ENCODE assay signal across 23 cellular contexts in genomic region chr1:36116906-36117305, GRCh38. TPM values are rescaled to one million over a fixed set of nuclear protein-coding genes. Genes with fewer than 3 reads are reported as not detected.
DNase-seq lines count a peak whose midpoint lies in the region; ATAC-seq, FAIRE-seq and TF ChIP-seq lines count a peak whose summit lies in the region.
"Had no signal": no experiment of that assay in that cellular context is flagged by ENCODE, and none has a peak within 500 bp of the region (broad histone marks: within the 10 kb centered on the region; RNA-seq: fewer than 3 reads in every experiment).

No MANE protein-coding gene starts in this region.

- H3K4me1 Mint-ChIP-seq in mesothelial cell of epicardium: peaks cover 10% of the 10 kb centered on the region
- H3K4me1 Mint-ChIP-seq in activated T-helper 2 cell treated with anti-CD3 and anti-CD28 coated beads, Interferon-gamma antibody, Interleukin-2, Interleukin-4, amounts not matched to agents 10 μg/mL and 5 μg/mL and 100 μg/mL, durations not matched to agents 14 hours and 24 hours and 36 hours (ENCODE audit: low read depth): no peaks in the 10 kb centered on the region
- H3K4me1 Mint-ChIP-seq: IgD-negative memory B cell had no signal

- DNase-seq in DMS 273 (lab: John Stamatoyannopoulos, UW; ENCODE audit: unreplicated experiment) (peak; percentile 31), DMS 273 treated with DMSO at 0.1 percent for 48 hours (lab: John Stamatoyannopoulos, UW) (no peak), ascending aorta (ENCODE audit: low spot score in 2 of 2) (no peak), mesothelial cell of epicardium (ENCODE audit: low spot score in 2 of 2, unreplicated experiment in 2 of 2) (no peak), thoracic aorta (ENCODE audit: low spot score) (no peak), GM19239 (ENCODE audit: insufficient read length, low spot score) (no peak)
- no peak for DNase-seq in activated T-helper 2 cell treated with anti-CD3 and anti-CD28 coated beads, Interferon-gamma antibody, Interleukin-2, Interleukin-4, amounts not matched to agents 10 μg/mL and 5 μg/mL and 100 μg/mL, durations not matched to agents 14 hours and 24 hours and 36 hours (ENCODE audit: low spot score)
- DNase-seq: CD8-positive, alpha-beta T cell; DMS79 treated with DMSO at 0.1 percent for 48 hours; Kasumi-1; NCI-H1105; NCI-H187; NCI-H69; SHP77 treated with DMSO at 0.1 percent for 48 hours had no signal

- H3K9me3 Mint-ChIP-seq in mesothelial cell of epicardium: no peaks in the 10 kb centered on the region
- no peaks in the 10 kb centered on the region for H3K9me3 Mint-ChIP-seq in activated T-helper 2 cell treated with anti-CD3 and anti-CD28 coated beads, Interferon-gamma antibody, Interleukin-2, Interleukin-4, amounts not matched to agents 10 μg/mL and 5 μg/mL and 100 μg/mL, durations not matched to agents 14 hours and 24 hours and 36 hours
- H3K9me3 Mint-ChIP-seq: CD8-positive, alpha-beta T cell; IgD-negative memory B cell had no signal

- ATAC-seq in thoracic aorta (ENCODE audit: insufficient number of reproducible peaks, low FRiP score, low read depth) (no peak), GM19328 (IDR thresholded peaks at IDR 0.05; ENCODE audit: unreplicated experiment) (no peak)
- ATAC-seq: CD8-positive, alpha-beta T cell had no signal

- H3K4me1 ChIP-seq in ascending aorta (peaks cover 22 to 50% of the 10 kb centered on the region in 2 donors), thoracic aorta (ENCODE audit: control insufficient read depth in 1 of 2, low read depth in 2 of 2) (peaks cover 27 to 63% of the 10 kb centered on the region in 2 donors)

- H3K27me3 Mint-ChIP-seq in mesothelial cell of epicardium (ENCODE audit: low read depth): no peaks in the 10 kb centered on the region
- H3K27me3 Mint-ChIP-seq in activated T-helper 2 cell treated with anti-CD3 and anti-CD28 coated beads, Interferon-gamma antibody, Interleukin-2, Interleukin-4, amounts not matched to agents 10 μg/mL and 5 μg/mL and 100 μg/mL, durations not matched to agents 14 hours and 24 hours and 36 hours (ENCODE audit: low read depth): peaks cover 3% of the 10 kb centered on the region
- H3K27me3 Mint-ChIP-seq: IgD-negative memory B cell had no signal

- H3K36me3 Mint-ChIP-seq in mesothelial cell of epicardium: no peaks in the 10 kb centered on the region
- H3K36me3 Mint-ChIP-seq in activated T-helper 2 cell treated with anti-CD3 and anti-CD28 coated beads, Interferon-gamma antibody, Interleukin-2, Interleukin-4, amounts not matched to agents 10 μg/mL and 5 μg/mL and 100 μg/mL, durations not matched to agents 14 hours and 24 hours and 36 hours (ENCODE audit: low read depth): no peaks in the 10 kb centered on the region
- H3K36me3 Mint-ChIP-seq: CD8-positive, alpha-beta T cell; IgD-negative memory B cell had no signal

- no peak overlapping the region for H3K4me3 Mint-ChIP-seq in mesothelial cell of epicardium
- H3K4me3 Mint-ChIP-seq in activated T-helper 2 cell treated with anti-CD3 and anti-CD28 coated beads, Interferon-gamma antibody, Interleukin-2, Interleukin-4, amounts not matched to agents 10 μg/mL and 5 μg/mL and 100 μg/mL, durations not matched to agents 14 hours and 24 hours and 36 hours (ENCODE audit: low read depth): no peak overlapping the region
- H3K4me3 Mint-ChIP-seq: CD8-positive, alpha-beta T cell; IgD-negative memory B cell had no signal

- H3K9me3 ChIP-seq in ascending aorta (no peaks in the 10 kb centered on the region), thoracic aorta (no peaks in the 10 kb centered on the region)
- H3K9me3 ChIP-seq: BLaER1 had no signal

- no peaks in the 10 kb centered on the region for H3K27me3 ChIP-seq in ascending aorta
- no peaks in the 10 kb centered on the region for H3K27me3 ChIP-seq in thoracic aorta (replicated peaks; ENCODE audit: insufficient read depth)

- TF ChIP-seq CTCF in ascending aorta (IDR thresholded peaks at IDR 0.05) (no peak), mesothelial cell of epicardium (IDR thresholded peaks at IDR 0.05; ENCODE audit: unreplicated experiment) (no peak), thoracic aorta (IDR thresholded peaks at IDR 0.05) (no peak)

- peak overlapping the region; percentile 89 to 95 for H3K27ac ChIP-seq in ascending aorta
- H3K27ac ChIP-seq in thoracic aorta: peak overlapping the region; percentile 90 to 96
- H3K27ac ChIP-seq: 22Rv1, BLaER1 had no signal

- no peak for FAIRE-seq in GM19239 (lab: Jason Lieb, UNC)
- FAIRE-seq: H54 had no signal

- H3K27ac Mint-ChIP-seq in mesothelial cell of epicardium: peak overlapping the region; percentile 49
- no peak overlapping the region for H3K27ac Mint-ChIP-seq in activated T-helper 2 cell treated with anti-CD3 and anti-CD28 coated beads, Interferon-gamma antibody, Interleukin-2, Interleukin-4, amounts not matched to agents 10 μg/mL and 5 μg/mL and 100 μg/mL, durations not matched to agents 14 hours and 24 hours and 36 hours
- H3K27ac Mint-ChIP-seq: CD8-positive, alpha-beta T cell; IgD-negative memory B cell had no signal

- intact Hi-C loops in ascending aorta (cut with DNase I): no loop called here
- intact Hi-C loops in activated T-helper 2 cell treated with anti-CD3 and anti-CD28 coated beads, Interferon-gamma antibody, Interleukin-2, Interleukin-4, amounts not matched to agents 10 μg/mL and 5 μg/mL and 100 μg/mL, durations not matched to agents 14 hours and 24 hours and 36 hours (cut with micrococcal nuclease): no loop called here

- H3K4me3 ChIP-seq in ascending aorta (no peak overlapping the region), thoracic aorta (no peak overlapping the region)
- H3K4me3 ChIP-seq: BLaER1 had no signal

- H3K36me3 ChIP-seq in ascending aorta: no peaks in the 10 kb centered on the region
- no peaks in the 10 kb centered on the region for H3K36me3 ChIP-seq in thoracic aorta
- H3K36me3 ChIP-seq: BLaER1 had no signal

RNA-seq across cellular contexts. Expression of gene COL8A2, which starts 8.1 kb away (rescaled TPM):
- total RNA-seq in ascending aorta (41.7 TPM), mesothelial cell of epicardium (9.0 to 10.5 TPM (median 10.4 TPM) in 3 replicates), thoracic aorta (100 to 1,000 TPM in 1 of 2 donors, 10 to 100 TPM in 1; 41.6 to 126 TPM)
- total RNA-seq in activated T-helper 2 cell treated with anti-CD3 and anti-CD28 coated beads, Interferon-gamma antibody, Interleukin-2, Interleukin-4, amounts not matched to agents 10 μg/mL and 5 μg/mL and 100 μg/mL, durations not matched to agents 14 hours and 24 hours and 36 hours: not detected in 2 replicates
- total RNA-seq: HT-29, OCI-LY7 had no signal

RNA-seq across cellular contexts. Expression of gene ADPRS, which starts 28.2 kb away (rescaled TPM):
- total RNA-seq in ascending aorta: 69.3 TPM
- 31.6 to 33.3 TPM (median 32.6 TPM) in 3 replicates for total RNA-seq in mesothelial cell of epicardium
- 10 to 100 TPM; 34.0 to 34.1 TPM for total RNA-seq in thoracic aorta
- total RNA-seq in activated T-helper 2 cell treated with anti-CD3 and anti-CD28 coated beads, Interferon-gamma antibody, Interleukin-2, Interleukin-4, amounts not matched to agents 10 μg/mL and 5 μg/mL and 100 μg/mL, durations not matched to agents 14 hours and 24 hours and 36 hours: 33.6 and 35.3 TPM in 2 replicates

RNA-seq across cellular contexts. Expression of gene TRAPPC3, which starts 32.4 kb away (rescaled TPM):
- total RNA-seq in ascending aorta: 52.0 TPM
- total RNA-seq in mesothelial cell of epicardium: 64.8 to 68.5 TPM (median 68.5 TPM) in 3 replicates
- total RNA-seq in thoracic aorta: 10 to 100 TPM; 78.5 to 92.3 TPM
- 68.4 and 71.5 TPM in 2 replicates for total RNA-seq in activated T-helper 2 cell treated with anti-CD3 and anti-CD28 coated beads, Interferon-gamma antibody, Interleukin-2, Interleukin-4, amounts not matched to agents 10 μg/mL and 5 μg/mL and 100 μg/mL, durations not matched to agents 14 hours and 24 hours and 36 hours

RNA-seq across cellular contexts. Expression of gene TEKT2, which starts 33.0 kb away (rescaled TPM):
- total RNA-seq in ascending aorta (not detected), mesothelial cell of epicardium (2.6 to 3.6 TPM (median 3.2 TPM) in 3 replicates), thoracic aorta (not detected)
- total RNA-seq in activated T-helper 2 cell treated with anti-CD3 and anti-CD28 coated beads, Interferon-gamma antibody, Interleukin-2, Interleukin-4, amounts not matched to agents 10 μg/mL and 5 μg/mL and 100 μg/mL, durations not matched to agents 14 hours and 24 hours and 36 hours: 0.18 and 0.21 TPM in 2 replicates
- total RNA-seq: G401, HT-29, OCI-LY7, RPMI7951 had no signal

RNA-seq across cellular contexts. Expression of gene MAP7D1, which starts 39.1 kb away (rescaled TPM):
- total RNA-seq in ascending aorta (209 TPM), mesothelial cell of epicardium (97.8 to 103 TPM (median 101 TPM) in 3 replicates), thoracic aorta (100 to 1,000 TPM; 170 to 186 TPM)
- total RNA-seq in activated T-helper 2 cell treated with anti-CD3 and anti-CD28 coated beads, Interferon-gamma antibody, Interleukin-2, Interleukin-4, amounts not matched to agents 10 μg/mL and 5 μg/mL and 100 μg/mL, durations not matched to agents 14 hours and 24 hours and 36 hours: 162 and 172 TPM in 2 replicates
